ENCODE assay signal across 8 cellular contexts in the genomic region with DNA sequence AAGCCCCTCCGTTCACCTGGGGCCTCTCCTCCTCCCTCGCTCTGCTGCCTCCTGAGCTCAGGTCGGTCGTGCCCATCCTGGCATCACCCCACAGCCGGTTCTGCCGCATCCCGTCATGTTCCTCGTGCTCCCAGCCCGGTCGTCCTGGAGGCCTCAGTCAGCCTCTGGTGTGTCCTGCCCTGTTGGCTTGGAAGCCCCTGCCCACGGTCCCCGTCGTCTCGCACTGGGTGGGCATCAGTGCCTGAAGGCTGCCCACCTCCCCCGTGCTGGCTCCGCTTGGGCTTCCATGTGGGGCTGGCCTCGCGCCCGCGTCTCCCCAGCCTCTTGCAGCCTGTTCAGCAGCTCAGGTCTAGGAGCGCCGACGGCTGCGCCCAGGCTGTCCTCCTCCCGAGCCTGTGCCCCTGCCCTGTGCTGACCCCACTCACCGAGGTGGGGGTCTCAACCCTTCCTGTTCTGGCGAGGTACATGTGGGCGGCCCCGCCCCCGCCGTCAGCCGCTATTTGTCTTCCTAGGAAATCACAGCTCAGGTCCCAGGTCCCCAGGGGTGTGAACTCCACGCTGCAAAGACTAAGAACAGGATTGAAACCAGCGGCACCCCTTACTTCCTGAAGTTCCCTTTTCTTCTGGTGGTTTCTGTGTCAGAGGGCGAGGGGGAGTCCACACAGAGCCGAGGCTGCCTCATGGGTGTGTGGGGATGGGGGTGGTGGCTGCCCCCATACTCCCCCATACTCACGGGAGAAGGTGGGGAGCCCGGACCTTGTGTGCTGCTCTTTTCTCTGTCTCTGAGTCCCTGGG.
DNase-seq lines count a peak whose midpoint lies in the region; ATAC-seq, FAIRE-seq and TF ChIP-seq lines count a peak whose summit lies in the region.
"Not testable (repeated sequence)": the region's sequence is repeated elsewhere in the genome, so short reads cannot be mapped to it uniquely, and the experiment has no call there.

No MANE protein-coding gene starts in this region.

- peak overlapping the region; percentile 76 for H3K4me3 Mint-ChIP-seq in activated B cell treated with CpG ODN at 0.5 μM for 24 hours

- intact Hi-C loops in activated B cell treated with CpG ODN at 0.5 μM for 24 hours (cut with micrococcal nuclease); heart right ventricle (cut with DNase I); spleen (cut with DNase I; ENCODE audit: low total_unique reads): not testable (repeated sequence)

- not testable (repeated sequence) for TF ChIP-seq CTCF in A549 (IDR thresholded peaks at IDR 0.05); GM12865 (IDR thresholded peaks at IDR 0.05; ENCODE audit: insufficient read depth, low read depth, low read length, missing control alignments); activated B cell treated with CpG ODN at 0.5 μM for 24 hours (IDR thresholded peaks at IDR 0.05); heart right ventricle (IDR thresholded peaks at IDR 0.05); spleen (IDR thresholded peaks at IDR 0.05 in 8 of 11, conservative IDR thresholded peaks at IDR 0.05 in 3 of 11)

- not testable (repeated sequence) for H3K9me3 ChIP-seq in A549
- H3K9me3 ChIP-seq in heart right ventricle: peaks cover 0 to 33% (median 0%) of the 10 kb centered on the region in 11 donors
- peaks cover 0 to 23% (median 8%) of the 10 kb centered on the region in 8 donors for H3K9me3 ChIP-seq in spleen

- H3K36me3 Mint-ChIP-seq in activated B cell treated with CpG ODN at 0.5 μM for 24 hours (ENCODE audit: low read depth): not testable (repeated sequence)

- WGBS in A549 (ENCODE audit: missing lambda C conversion rate): 33% methylated on average over 25 of the region's 38 CpGs
- 71 to 82% methylated on average over 38 of the region's 38 CpGs for WGBS in heart right ventricle, 2 donors
- WGBS in spleen, 5 donors: 73 to 78% (median 77%) methylated on average over 33 to 38 of the region's 38 CpGs

- not testable (repeated sequence) for TF ChIP-seq RAD21 in A549 (conservative IDR thresholded peaks at IDR 0.05 in 1 of 2, IDR thresholded peaks at IDR 0.05 in 1 of 2)

- not testable (repeated sequence) for H3K4me1 ChIP-seq in A549, heart right ventricle, spleen

- not testable (repeated sequence) for DNase-seq in A549 (ENCODE audit: low read depth in 1 of 2, low spot score in 1 of 2); activated B cell treated with CpG ODN at 0.5 μM for 24 hours; heart right ventricle
- DNase-seq in GM12865 (ENCODE audit: low read depth) (peak; percentile 47), NCI-H1092 treated with DMSO at 0.1 percent for 48 hours (lab: John Stamatoyannopoulos, UW) (peak; percentile 20), medulla oblongata (ENCODE audit: extremely low spot score) (peak; percentile 2), spleen (peak; percentile 71), ureter (ENCODE audit: low spot score) (peak; percentile 41)

- H3K4me2 ChIP-seq in A549: not testable (repeated sequence)

- H3K27ac Mint-ChIP-seq in activated B cell treated with CpG ODN at 0.5 μM for 24 hours: peak overlapping the region; percentile 79

- not testable (repeated sequence) for H3K36me3 ChIP-seq in heart right ventricle, spleen

- CTCF ChIA-PET in A549 (lab: Yijun Ruan, JAX); activated B cell treated with CpG ODN at 0.5 μM for 24 hours (lab: Charles Lee): not testable (repeated sequence)

- POLR2A ChIA-PET in A549 (lab: Yijun Ruan, JAX): not testable (repeated sequence)
- POLR2A ChIA-PET in activated B cell treated with CpG ODN at 0.5 μM for 24 hours (lab: Charles Lee): interaction anchor here (0.6 to 1.8 kb wide), 3 partner anchors 17 to 723 kb away, joined by 3 to 9 read pairs (median 6); no protein-coding TSS in a partner anchor

- TF ChIP-seq EP300 in A549 (IDR thresholded peaks at IDR 0.05): not testable (repeated sequence)

- not testable (repeated sequence) for FAIRE-seq in A549 (lab: Jason Lieb, UNC)

- H3K27me3 ChIP-seq in heart right ventricle (peaks cover 0 to 11% (median 0%) of the 10 kb centered on the region in 7 donors), spleen (replicated peaks in 1 of 7) (peaks cover 0 to 10% (median 0%) of the 10 kb centered on the region in 7 donors)

- peaks cover 33% of the 10 kb centered on the region for H3K4me1 Mint-ChIP-seq in activated B cell treated with CpG ODN at 0.5 μM for 24 hours

- H3K4me3 ChIP-seq in A549, heart right ventricle, spleen: not testable (repeated sequence)
- peak overlapping the region; percentile 18; the same call in 1 of the 2 replicates for H3K4me3 ChIP-seq in GM12865 (ENCODE audit: low read depth, low read length)

- H3K27ac ChIP-seq in A549, heart right ventricle, spleen: not testable (repeated sequence)

- ATAC-seq in A549: peak in 1 of 2 experiments; percentile 13; a peak in 1 of 6 replicates
- ATAC-seq in activated B cell treated with CpG ODN at 0.5 μM for 24 hours (ENCODE audit: low read depth): peak; percentile 86
- peak in 5 of 8 donors; percentile 12 to 48 (median 18) for ATAC-seq in heart right ventricle

- H3K27me3 Mint-ChIP-seq in activated B cell treated with CpG ODN at 0.5 μM for 24 hours: not testable (repeated sequence)

- TF ChIP-seq POLR2A in A549 (IDR thresholded peaks at IDR 0.05; ENCODE audit: low read length); spleen (IDR thresholded peaks at IDR 0.05): not testable (repeated sequence)

- not testable (repeated sequence) for H3K9me3 Mint-ChIP-seq in activated B cell treated with CpG ODN at 0.5 μM for 24 hours

TF ChIP-seq in A549, 52 proteins besides CTCF, POLR2A, EP300 and RAD21:
- TF ChIP-seq, protein P1, sequence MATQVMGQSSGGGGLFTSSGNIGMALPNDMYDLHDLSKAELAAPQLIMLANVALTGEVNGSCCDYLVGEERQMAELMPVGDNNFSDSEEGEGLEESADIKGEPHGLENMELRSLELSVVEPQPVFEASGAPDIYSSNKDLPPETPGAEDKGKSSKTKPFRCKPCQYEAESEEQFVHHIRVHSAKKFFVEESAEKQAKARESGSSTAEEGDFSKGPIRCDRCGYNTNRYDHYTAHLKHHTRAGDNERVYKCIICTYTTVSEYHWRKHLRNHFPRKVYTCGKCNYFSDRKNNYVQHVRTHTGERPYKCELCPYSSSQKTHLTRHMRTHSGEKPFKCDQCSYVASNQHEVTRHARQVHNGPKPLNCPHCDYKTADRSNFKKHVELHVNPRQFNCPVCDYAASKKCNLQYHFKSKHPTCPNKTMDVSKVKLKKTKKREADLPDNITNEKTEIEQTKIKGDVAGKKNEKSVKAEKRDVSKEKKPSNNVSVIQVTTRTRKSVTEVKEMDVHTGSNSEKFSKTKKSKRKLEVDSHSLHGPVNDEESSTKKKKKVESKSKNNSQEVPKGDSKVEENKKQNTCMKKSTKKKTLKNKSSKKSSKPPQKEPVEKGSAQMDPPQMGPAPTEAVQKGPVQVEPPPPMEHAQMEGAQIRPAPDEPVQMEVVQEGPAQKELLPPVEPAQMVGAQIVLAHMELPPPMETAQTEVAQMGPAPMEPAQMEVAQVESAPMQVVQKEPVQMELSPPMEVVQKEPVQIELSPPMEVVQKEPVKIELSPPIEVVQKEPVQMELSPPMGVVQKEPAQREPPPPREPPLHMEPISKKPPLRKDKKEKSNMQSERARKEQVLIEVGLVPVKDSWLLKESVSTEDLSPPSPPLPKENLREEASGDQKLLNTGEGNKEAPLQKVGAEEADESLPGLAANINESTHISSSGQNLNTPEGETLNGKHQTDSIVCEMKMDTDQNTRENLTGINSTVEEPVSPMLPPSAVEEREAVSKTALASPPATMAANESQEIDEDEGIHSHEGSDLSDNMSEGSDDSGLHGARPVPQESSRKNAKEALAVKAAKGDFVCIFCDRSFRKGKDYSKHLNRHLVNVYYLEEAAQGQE (IDR thresholded peaks at IDR 0.05): peak; percentile 21; the same call in 1 of the 2 replicates
TF ChIP-seq in A549: peak in this region for 1; not testable (repeated sequence) for 51.
